In the genomic region with DNA sequence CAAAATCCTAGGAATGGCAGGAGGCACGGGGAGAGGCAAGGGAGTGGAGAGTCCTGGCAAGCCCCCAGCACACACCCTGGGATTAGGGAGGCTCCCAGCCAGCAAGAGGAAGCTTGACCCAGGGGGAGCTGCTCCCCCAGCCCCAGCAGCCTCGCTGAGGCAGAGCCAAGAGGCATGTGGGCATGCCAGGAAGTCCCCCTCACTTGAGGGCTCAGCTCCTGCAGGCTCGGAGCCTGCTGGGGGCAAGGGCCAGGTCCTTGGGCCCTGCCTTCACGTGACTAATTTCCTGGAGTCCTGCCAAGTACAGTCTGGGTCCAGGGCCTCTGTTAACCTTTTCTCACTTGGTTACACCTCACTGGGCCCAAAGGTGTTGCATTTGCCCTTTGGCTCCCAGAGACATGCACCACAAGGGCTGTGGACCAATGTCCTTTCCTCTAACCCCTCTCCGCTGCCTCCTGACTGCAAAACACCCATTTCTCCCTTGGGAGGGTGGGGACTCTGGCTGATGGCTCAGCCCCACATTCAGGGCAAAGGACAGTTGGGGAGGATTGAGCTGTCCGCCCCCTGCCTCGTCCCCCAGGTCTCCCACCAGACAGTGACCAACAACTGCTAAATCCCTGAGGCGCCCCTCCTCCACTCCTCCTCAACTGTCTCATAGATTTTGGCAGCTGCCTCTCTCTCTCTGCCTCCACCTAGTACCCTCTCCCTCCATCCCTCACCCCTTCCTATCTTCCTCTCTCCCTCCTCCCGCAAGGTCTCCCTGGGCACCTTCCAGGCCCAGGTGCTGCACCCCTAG, we compare ENCODE assay signal across 16 cellular contexts. TPM values are rescaled to one million over a fixed set of nuclear protein-coding genes. Genes with fewer than 3 reads are reported as not detected.
DNase-seq lines count a peak whose midpoint lies in the region; ATAC-seq, FAIRE-seq and TF ChIP-seq lines count a peak whose summit lies in the region.
"Had no signal": no experiment of that assay in that cellular context is flagged by ENCODE, and none has a peak within 500 bp of the region (broad histone marks: within the 10 kb centered on the region; RNA-seq: fewer than 3 reads in every experiment).

No MANE protein-coding gene starts in this region.

- DNase-seq in COLO668 (lab: John Stamatoyannopoulos, UW; ENCODE audit: unreplicated experiment) (peak; percentile 65), HK-2 (ENCODE audit: unreplicated experiment) (peak; percentile 59), bronchial epithelial cell (ENCODE audit: low read depth) (peak; percentile 21), mucosa of descending colon (peak; percentile 59 to 77 (median 70)), NCI-H1694 (lab: John Stamatoyannopoulos, UW) (no peak)
- DNase-seq: stimulated activated CD4-positive, alpha-beta T cell treated with anti-CD3 and anti-CD28 coated beads, Interleukin-4, amount 100 ng/mL, for 24 hours; stimulated activated naive CD4-positive, alpha-beta T cell treated with Interleukin-2 at 50 U/mL for 16 hours had no signal

- ATAC-seq in mucosa of descending colon (peak; percentile 65), GM21367 (IDR thresholded peaks at IDR 0.05; ENCODE audit: unreplicated experiment) (no peak), GM18520 (IDR thresholded peaks at IDR 0.05; ENCODE audit: unreplicated experiment) (no peak), HG03571 (IDR thresholded peaks at IDR 0.05; ENCODE audit: unreplicated experiment) (no peak)
- ATAC-seq: activated naive CD4-positive, alpha-beta T cell treated with anti-CD3 and anti-CD28 coated beads, Interleukin-2, amount 50 U/mL, for 72 hours; esophagus mucosa had no signal

- H3K27me3 ChIP-seq in bronchial epithelial cell (ENCODE audit: control insufficient read depth, insufficient read depth, low read length), result no peaks in the 10 kb centered on the region
- H3K27me3 ChIP-seq: BLaER1 had no signal

- no peak for TF ChIP-seq CTCF in bronchial epithelial cell (IDR thresholded peaks at IDR 0.05; ENCODE audit: insufficient read depth, low read length, severe bottlenecking)
- no peak for TF ChIP-seq CTCF in mucosa of descending colon (IDR thresholded peaks at IDR 0.05)

- H3K9me3 ChIP-seq in mucosa of descending colon, result no peaks in the 10 kb centered on the region
- H3K9me3 ChIP-seq: BLaER1, SJCRH30 had no signal

- peaks cover 17% of the 10 kb centered on the region for H3K4me1 ChIP-seq in mucosa of descending colon (ENCODE audit: low read depth)

- FAIRE-seq in bronchial epithelial cell (lab: Jason Lieb, UNC), result no peak

- H3K36me3 ChIP-seq in bronchial epithelial cell (ENCODE audit: control insufficient read depth, insufficient read depth, low read length), result no peaks in the 10 kb centered on the region
- no peaks in the 10 kb centered on the region for H3K36me3 ChIP-seq in mucosa of descending colon (ENCODE audit: low read depth)
- H3K36me3 ChIP-seq: BLaER1, SJCRH30 had no signal

- H3K4me3 ChIP-seq in bronchial epithelial cell (ENCODE audit: low read depth, low read length) (no peak overlapping the region), mucosa of descending colon (no peak overlapping the region)
- H3K4me3 ChIP-seq: BLaER1, SJCRH30 had no signal

- intact Hi-C loops in mucosa of descending colon (cut with DNase I, micrococcal nuclease), result no loop called here

RNA-seq across cellular contexts. Expression of a gene that starts 4.4 kb away (rescaled TPM):
- total RNA-seq in bronchial epithelial cell (0.77 and 0.79 TPM in 2 replicates), mucosa of descending colon (under 1 TPM; 0.28 to 0.65 (median 0.38) TPM)
- total RNA-seq: activated naive CD4-positive, alpha-beta T cell treated with anti-CD3 and anti-CD28 coated beads, Interleukin-2, amount 50 U/mL, for 72 hours; NCI-H460; progenitor cell of endocrine pancreas; SJCRH30 had no signal

RNA-seq across cellular contexts. Expression of a gene that starts 27.3 kb away (rescaled TPM):
- total RNA-seq in bronchial epithelial cell (24.2 and 53.3 TPM in 2 replicates), mucosa of descending colon (1 to 10 TPM in 2 of 3 donors, under 1 TPM in 1; 0.60 to 5.9 (median 3.1) TPM)
- total RNA-seq: SJCRH30 had no signal
